ENCODE assay signal across 9 cellular contexts in the genomic region with DNA sequence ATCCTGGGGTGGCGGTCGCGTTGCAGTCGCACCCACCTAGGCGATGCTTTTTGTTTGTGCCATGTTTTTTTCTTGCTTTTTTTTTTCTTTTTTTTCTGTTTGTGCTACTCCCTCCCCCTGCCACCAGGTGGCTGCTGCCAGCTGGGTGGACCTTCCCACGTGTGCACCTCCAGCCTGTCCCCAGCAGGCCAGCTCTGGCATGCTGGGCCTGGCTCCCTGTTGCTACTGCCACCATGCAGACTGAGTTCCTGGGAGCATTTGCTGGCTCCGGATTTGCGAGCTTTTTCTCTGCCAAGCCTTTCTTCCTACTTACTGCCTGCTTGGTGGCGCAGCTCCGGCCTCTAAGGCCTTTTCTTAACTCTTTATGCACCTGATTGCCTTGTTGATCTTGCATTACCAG.
DNase-seq lines count a peak whose midpoint lies in the region; ATAC-seq and TF ChIP-seq lines count a peak whose summit lies in the region.
"Had no signal": no experiment of that assay in that cellular context is flagged by ENCODE, and none has a peak within 500 bp of the region (broad histone marks: within the 10 kb centered on the region; RNA-seq: fewer than 3 reads in every experiment).

No MANE protein-coding gene starts in this region.

- no peaks in the 10 kb centered on the region for H3K4me1 Mint-ChIP-seq in T-helper 17 cell
- H3K4me1 Mint-ChIP-seq in CD8-positive, alpha-beta T cell (ENCODE audit: low read depth) = no peaks in the 10 kb centered on the region
- no peaks in the 10 kb centered on the region for H3K4me1 Mint-ChIP-seq in activated CD8-positive, alpha-beta memory T cell treated with anti-CD3 and anti-CD28 coated beads, Interleukin-2, amount 10 ng/mL, durations not matched to agents 7 days and 5 days
- H3K4me1 Mint-ChIP-seq: activated naive CD8-positive, alpha-beta T cell treated with anti-CD3 and anti-CD28 coated beads, Interleukin-2, amount 10 ng/mL, durations not matched to agents 7 days and 5 days had no signal

- ATAC-seq in GM19467 (IDR thresholded peaks at IDR 0.05; ENCODE audit: unreplicated experiment) = peak; percentile 94
- peak; percentile 96 for ATAC-seq in HG03432 (IDR thresholded peaks at IDR 0.05; ENCODE audit: unreplicated experiment)
- peak; percentile 40 for ATAC-seq in T-helper 17 cell
- no peak for ATAC-seq in CD8-positive, alpha-beta T cell
- ATAC-seq in activated CD8-positive, alpha-beta memory T cell treated with anti-CD3 and anti-CD28 coated beads, Interleukin-2, amount 10 ng/mL, durations not matched to agents 7 days and 5 days = no peak

- POLR2A ChIA-PET in GM10248 (lab: Yijun Ruan, JAX) = no interaction called here
- POLR2A ChIA-PET in CD8-positive, alpha-beta T cell (lab: Charles Lee) = no interaction called here

- H3K27me3 Mint-ChIP-seq in T-helper 17 cell = no peaks in the 10 kb centered on the region
- H3K27me3 Mint-ChIP-seq in CD8-positive, alpha-beta T cell (ENCODE audit: low read depth) = no peaks in the 10 kb centered on the region
- no peaks in the 10 kb centered on the region for H3K27me3 Mint-ChIP-seq in activated CD8-positive, alpha-beta memory T cell treated with anti-CD3 and anti-CD28 coated beads, Interleukin-2, amount 10 ng/mL, durations not matched to agents 7 days and 5 days
- H3K27me3 Mint-ChIP-seq: activated naive CD8-positive, alpha-beta T cell treated with anti-CD3 and anti-CD28 coated beads, Interleukin-2, amount 10 ng/mL, durations not matched to agents 7 days and 5 days had no signal

- H3K9me3 Mint-ChIP-seq in CD8-positive, alpha-beta T cell = peaks cover 8% of the 10 kb centered on the region
- peaks cover 6% of the 10 kb centered on the region for H3K9me3 Mint-ChIP-seq in activated CD8-positive, alpha-beta memory T cell treated with anti-CD3 and anti-CD28 coated beads, Interleukin-2, amount 10 ng/mL, durations not matched to agents 7 days and 5 days (ENCODE audit: low read depth)
- H3K9me3 Mint-ChIP-seq: activated naive CD8-positive, alpha-beta T cell treated with anti-CD3 and anti-CD28 coated beads, Interleukin-2, amount 10 ng/mL, durations not matched to agents 7 days and 5 days had no signal

- CTCF ChIA-PET in GM10248 (lab: Yijun Ruan, JAX) = interaction anchor here (1.3 to 1.7 kb wide), 3 partner anchors 13 to 20 kb away, joined by 4 to 6 read pairs (median 4); no protein-coding TSS in a partner anchor
- CTCF ChIA-PET in CD8-positive, alpha-beta T cell (lab: Charles Lee) = no interaction called here
- CTCF ChIA-PET in activated CD8-positive, alpha-beta memory T cell treated with anti-CD3 and anti-CD28 coated beads, Interleukin-2, amount 10 ng/mL, durations not matched to agents 7 days and 5 days (lab: Charles Lee) = no interaction called here

- H3K36me3 Mint-ChIP-seq in T-helper 17 cell (ENCODE audit: low read depth) = no peaks in the 10 kb centered on the region
- no peaks in the 10 kb centered on the region for H3K36me3 Mint-ChIP-seq in CD8-positive, alpha-beta T cell
- no peaks in the 10 kb centered on the region for H3K36me3 Mint-ChIP-seq in activated CD8-positive, alpha-beta memory T cell treated with anti-CD3 and anti-CD28 coated beads, Interleukin-2, amount 10 ng/mL, durations not matched to agents 7 days and 5 days
- H3K36me3 Mint-ChIP-seq: activated naive CD8-positive, alpha-beta T cell treated with anti-CD3 and anti-CD28 coated beads, Interleukin-2, amount 10 ng/mL, durations not matched to agents 7 days and 5 days had no signal

- no peaks in the 10 kb centered on the region for H3K4me1 ChIP-seq in CD8-positive, alpha-beta T cell (ENCODE audit: insufficient read depth, low read length)

- H3K36me3 ChIP-seq in CD8-positive, alpha-beta T cell (ENCODE audit: insufficient read depth, low read length) = no peaks in the 10 kb centered on the region

- H3K27ac Mint-ChIP-seq in T-helper 17 cell = no peak overlapping the region
- no peak overlapping the region for H3K27ac Mint-ChIP-seq in CD8-positive, alpha-beta T cell
- no peak overlapping the region for H3K27ac Mint-ChIP-seq in activated CD8-positive, alpha-beta memory T cell treated with anti-CD3 and anti-CD28 coated beads, Interleukin-2, amount 10 ng/mL, durations not matched to agents 7 days and 5 days
- H3K27ac Mint-ChIP-seq: activated naive CD8-positive, alpha-beta T cell treated with anti-CD3 and anti-CD28 coated beads, Interleukin-2, amount 10 ng/mL, durations not matched to agents 7 days and 5 days had no signal

- DNase-seq in GM10248 (ENCODE audit: extremely low spot score) = peak; percentile 37
- DNase-seq in T-helper 17 cell = no peak
- DNase-seq in hepatic stellate cell (ENCODE audit: low spot score) = peak; percentile 24
- DNase-seq in CD8-positive, alpha-beta T cell = no peak
- no peak for DNase-seq in activated CD8-positive, alpha-beta memory T cell treated with anti-CD3 and anti-CD28 coated beads, Interleukin-2, amount 10 ng/mL, durations not matched to agents 7 days and 5 days
- DNase-seq in epidermal melanocyte (ENCODE audit: insufficient read length, low spot score) = no peak
- DNase-seq: activated naive CD8-positive, alpha-beta T cell treated with anti-CD3 and anti-CD28 coated beads, Interleukin-2, amount 10 ng/mL, durations not matched to agents 7 days and 5 days had no signal

- H3K4me3 Mint-ChIP-seq in T-helper 17 cell = no peak overlapping the region
- no peak overlapping the region for H3K4me3 Mint-ChIP-seq in CD8-positive, alpha-beta T cell
- H3K4me3 Mint-ChIP-seq in activated CD8-positive, alpha-beta memory T cell treated with anti-CD3 and anti-CD28 coated beads, Interleukin-2, amount 10 ng/mL, durations not matched to agents 7 days and 5 days = no peak overlapping the region
- H3K4me3 Mint-ChIP-seq: activated naive CD8-positive, alpha-beta T cell treated with anti-CD3 and anti-CD28 coated beads, Interleukin-2, amount 10 ng/mL, durations not matched to agents 7 days and 5 days had no signal

- H3K27me3 ChIP-seq in CD8-positive, alpha-beta T cell (ENCODE audit: insufficient read depth, low read length) = no peaks in the 10 kb centered on the region

- H3K4me3 ChIP-seq in CD8-positive, alpha-beta T cell (ENCODE audit: low read depth, low read length) = no peak overlapping the region

- H3K27ac ChIP-seq in CD8-positive, alpha-beta T cell (ENCODE audit: low read depth, low read length) = no peak overlapping the region

- intact Hi-C loops in CD8-positive, alpha-beta T cell (cut with DNase I, micrococcal nuclease) = no loop called here

- H3K9me3 ChIP-seq in T-helper 17 cell (ENCODE audit: control insufficient read depth, low read length, poor library complexity, severe bottlenecking) = no peaks in the 10 kb centered on the region
- no peaks in the 10 kb centered on the region for H3K9me3 ChIP-seq in CD8-positive, alpha-beta T cell (ENCODE audit: low read length)

- TF ChIP-seq CTCF in GM10248 (IDR thresholded peaks at IDR 0.05; ENCODE audit: control extremely low read depth, extremely low read depth, low read depth, missing control alignments) = no peak
- TF ChIP-seq CTCF in CD8-positive, alpha-beta T cell (IDR thresholded peaks at IDR 0.05) = no peak

Comparison
In these comparisons a context has a peak if more than half of its experiments do, and no peak if none do; other contexts are left out.
1. DNase-seq: peak in GM10248 (single experiment) and hepatic stellate cell (single experiment); none in T-helper 17 cell (0 of 3), CD8-positive, alpha-beta T cell (0 of 7), activated CD8-positive, alpha-beta memory T cell treated with anti-CD3 and anti-CD28 coated beads, Interleukin-2, amount 10 ng/mL, durations not matched to agents 7 days and 5 days (single experiment) and epidermal melanocyte (single experiment).
2. ATAC-seq: peak in GM19467 (single experiment), HG03432 (single experiment) and T-helper 17 cell (single experiment); none in CD8-positive, alpha-beta T cell (single experiment) and activated CD8-positive, alpha-beta memory T cell treated with anti-CD3 and anti-CD28 coated beads, Interleukin-2, amount 10 ng/mL, durations not matched to agents 7 days and 5 days (single experiment).